1 cellular context compared by ENCODE assay signal in the genomic region with DNA sequence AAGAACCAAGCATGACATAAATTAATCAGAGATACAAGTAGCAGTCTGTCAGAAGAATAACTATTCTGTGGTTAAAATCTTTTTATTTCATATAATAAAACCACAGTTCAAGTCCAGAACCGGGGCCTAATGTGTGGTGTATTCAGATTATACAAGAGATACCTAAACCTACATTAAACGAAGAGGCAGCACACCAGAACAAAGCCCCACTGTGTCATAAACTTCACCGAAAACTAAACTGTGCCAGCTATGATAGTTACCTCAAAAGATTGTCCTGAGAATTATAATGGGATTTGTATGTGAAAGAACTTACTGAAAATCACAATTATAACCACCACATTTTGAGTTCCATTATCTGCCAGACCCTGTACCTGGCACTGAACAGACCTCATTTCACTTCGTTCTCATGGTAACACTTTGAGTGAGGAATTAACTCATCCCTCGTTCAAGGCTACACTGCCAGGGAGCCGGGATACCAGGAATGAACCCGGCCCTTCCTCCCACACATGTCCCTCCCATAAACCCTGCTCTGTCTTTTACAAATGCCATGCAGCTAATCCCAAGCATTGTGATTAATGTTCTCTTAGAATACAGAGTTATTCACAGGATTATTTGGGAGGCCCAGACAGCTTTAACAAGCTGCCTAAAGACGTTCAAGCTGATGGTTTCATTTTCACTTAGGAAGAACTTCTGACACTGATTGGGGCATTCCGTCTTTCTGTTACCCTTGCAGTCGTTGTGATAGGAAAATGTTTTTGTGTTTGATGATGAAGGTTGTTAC.
TF ChIP-seq lines count a peak whose summit lies in the region.

No MANE protein-coding gene starts in this region.

TF ChIP-seq in H1, 55 proteins besides CTCF, POLR2A, EP300 and RAD21:
- TF ChIP-seq KDM5A (IDR thresholded peaks at IDR 0.05; ENCODE audit: low read length) (no peak), KDM4A (IDR thresholded peaks at IDR 0.05; ENCODE audit: low read depth, low read length, severe bottlenecking) (no peak), POLR2AphosphoS5 (IDR thresholded peaks at IDR 0.05; ENCODE audit: low read depth, low read length) (no peak), HDAC2 (IDR thresholded peaks at IDR 0.05; ENCODE audit: borderline replicate concordance in 1 of 2, low read depth in 2 of 2, low read length in 2 of 2) (no peak), RBBP5 (IDR thresholded peaks at IDR 0.05; ENCODE audit: borderline replicate concordance, low read depth, low read length) (no peak), GTF2F1 (IDR thresholded peaks at IDR 0.05; ENCODE audit: borderline replicate concordance, low read depth, low read length) (no peak), SIRT6 (IDR thresholded peaks at IDR 0.05; ENCODE audit: low read length) (no peak), CHD1 (IDR thresholded peaks at IDR 0.05; ENCODE audit: low read depth, low read length) (no peak), CHD2 (IDR thresholded peaks at IDR 0.05; ENCODE audit: low read length) (no peak), KDM1A (IDR thresholded peaks at IDR 0.05; ENCODE audit: borderline replicate concordance, low read length) (no peak), SUZ12 (IDR thresholded peaks at IDR 0.05; ENCODE audit: low read length) (no peak), CTBP2 (IDR thresholded peaks at IDR 0.05; ENCODE audit: borderline replicate concordance, insufficient read depth, insufficient read length, low read length) (no peak), HDAC6 (IDR thresholded peaks at IDR 0.05; ENCODE audit: low read depth, low read length) (no peak), CEBPB (IDR thresholded peaks at IDR 0.05; ENCODE audit: low read depth, low read length) (no peak), NANOG (IDR thresholded peaks at IDR 0.05; ENCODE audit: insufficient read depth, low read depth, low read length, poor library complexity, severe bottlenecking) (no peak), SP2 (IDR thresholded peaks at IDR 0.05; ENCODE audit: low read length) (no peak), TCF12 (IDR thresholded peaks at IDR 0.05; ENCODE audit: low read depth, low read length) (no peak), RXRA (IDR thresholded peaks at IDR 0.05; ENCODE audit: insufficient read depth, low read depth, low read length) (no peak), SIX5 (IDR thresholded peaks at IDR 0.05; ENCODE audit: low read depth, low read length) (no peak)
- TF ChIP-seq, protein P1, sequence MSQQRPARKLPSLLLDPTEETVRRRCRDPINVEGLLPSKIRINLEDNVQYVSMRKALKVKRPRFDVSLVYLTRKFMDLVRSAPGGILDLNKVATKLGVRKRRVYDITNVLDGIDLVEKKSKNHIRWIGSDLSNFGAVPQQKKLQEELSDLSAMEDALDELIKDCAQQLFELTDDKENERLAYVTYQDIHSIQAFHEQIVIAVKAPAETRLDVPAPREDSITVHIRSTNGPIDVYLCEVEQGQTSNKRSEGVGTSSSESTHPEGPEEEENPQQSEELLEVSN (IDR thresholded peaks at IDR 0.05), result no peak
